ENCODE assay signal across 8 cellular contexts in genomic region chr12:57214398-57214781, GRCh38. TPM values are rescaled to one million over a fixed set of nuclear protein-coding genes. Genes with fewer than 3 reads are reported as not detected.
A peak's percentile ranks its signal among the peaks of the same experiment; 100 is the strongest.
DNase-seq lines count a peak whose midpoint lies in the region; ATAC-seq and TF ChIP-seq lines count a peak whose summit lies in the region.

No MANE protein-coding gene starts in this region.

- peaks cover 53% of the 10 kb centered on the region for H3K27me3 Mint-ChIP-seq in activated T-cell treated with anti-CD3 and anti-CD28 coated beads, Interleukin-2, amount 50 U/mL, for 4 hours (ENCODE audit: low read depth)

- H3K4me1 Mint-ChIP-seq in activated T-cell treated with anti-CD3 and anti-CD28 coated beads, Interleukin-2, amount 50 U/mL, for 4 hours (ENCODE audit: low read depth) = peaks cover 38% of the 10 kb centered on the region

- intact Hi-C loops in ovary (cut with DNase I) = loop anchor here in 1 of 4 donors (1.0 kb wide), 1 partner anchor 25 kb away; no protein-coding TSS in a partner anchor

- H3K4me3 ChIP-seq in fibroblast of lung (replicated peaks in 1 of 4; ENCODE audit: control extremely low read depth in 1 of 4, insufficient read depth in 1 of 4, low read depth in 3 of 4, low read length in 4 of 4) = no peak overlapping the region
- no peak overlapping the region for H3K4me3 ChIP-seq in ovary

- H3K27ac ChIP-seq in fibroblast of lung (ENCODE audit: insufficient read depth, low read length) (no peak overlapping the region), ovary (no peak overlapping the region)

- no peaks in the 10 kb centered on the region for H3K36me3 Mint-ChIP-seq in activated T-cell treated with anti-CD3 and anti-CD28 coated beads, Interleukin-2, amount 50 U/mL, for 4 hours (ENCODE audit: insufficient read depth)

- no peak overlapping the region for H2AFZ ChIP-seq in fibroblast of lung (ENCODE audit: low read length)

- H3K9me3 ChIP-seq in fibroblast of lung (ENCODE audit: control insufficient read depth, insufficient read depth, low read depth, low read length) (no peaks in the 10 kb centered on the region), ovary (no peaks in the 10 kb centered on the region)

- H3K27me3 ChIP-seq in fibroblast of lung (ENCODE audit: control insufficient read depth, insufficient read depth, low read length) (peaks cover 28% of the 10 kb centered on the region), ovary (peaks cover 13% of the 10 kb centered on the region)

- H3K9me3 Mint-ChIP-seq in activated T-cell treated with anti-CD3 and anti-CD28 coated beads, Interleukin-2, amount 50 U/mL, for 4 hours = no peaks in the 10 kb centered on the region

- no peaks in the 10 kb centered on the region for H4K20me1 ChIP-seq in fibroblast of lung (ENCODE audit: control insufficient read depth, extremely low read depth, insufficient read depth, low read length)

- H3K4me2 ChIP-seq in fibroblast of lung (ENCODE audit: extremely low read depth, insufficient read depth, low read length) = no peak overlapping the region

- TF ChIP-seq CTCF in fibroblast of lung (conservative IDR thresholded peaks at IDR 0.05 in 1 of 2, IDR thresholded peaks at IDR 0.05 in 1 of 2; ENCODE audit: low read depth in 1 of 2, low read length in 2 of 2) (peak; percentile 41 to 68), ovary (IDR thresholded peaks at IDR 0.05) (peak; percentile 46 to 67 (median 63))

- 2 to 4% (median 3%) methylated on average over 14 of the region's 14 CpGs for WGBS in ovary, 3 donors

- peak; percentile 69 for DNase-seq in GM03348 (ENCODE audit: low spot score)
- DNase-seq in KBM-7 = peak; percentile 85
- DNase-seq in OCI-M2 (lab: John Stamatoyannopoulos, UW; ENCODE audit: unreplicated experiment) = peak; percentile 13
- DNase-seq in activated T-cell treated with anti-CD3 and anti-CD28 coated beads, Interleukin-2, amount 50 U/mL, for 4 hours = peak; percentile 66
- DNase-seq in fibroblast of lung (ENCODE audit: low read depth in 2 of 2) = peak; percentile 37 to 54
- peak; percentile 46 to 77 (median 70) for DNase-seq in ovary
- no peak for DNase-seq in pons (ENCODE audit: low spot score)
- DNase-seq in middle frontal gyrus (ENCODE audit: extremely low spot score, low spot score) = no peak

- TF ChIP-seq POLR2A in ovary (IDR thresholded peaks at IDR 0.05) = no peak

- H3K4me1 ChIP-seq in fibroblast of lung (ENCODE audit: control insufficient read depth, extremely low read depth, insufficient read depth, low read length) = peaks cover 9% of the 10 kb centered on the region
- peaks cover 8% of the 10 kb centered on the region for H3K4me1 ChIP-seq in ovary (ENCODE audit: insufficient read depth)

- no peaks in the 10 kb centered on the region for H3K79me2 ChIP-seq in fibroblast of lung (ENCODE audit: control insufficient read depth, insufficient read depth, low read length)

- H3K9ac ChIP-seq in fibroblast of lung (ENCODE audit: insufficient read depth, low read length) = no peak overlapping the region

- ATAC-seq in activated T-cell treated with anti-CD3 and anti-CD28 coated beads, Interleukin-2, amount 50 U/mL, for 4 hours = peak; percentile 60 to 61

- H3K4me3 Mint-ChIP-seq in activated T-cell treated with anti-CD3 and anti-CD28 coated beads, Interleukin-2, amount 50 U/mL, for 4 hours = no peak overlapping the region

- in situ Hi-C loops in KBM-7 (cut with MboI; ENCODE audit: low pct_unique_long_range_greater_than_20kb, low sequenced_read_pairs) = no loop called here

- TF ChIP-seq EP300 in ovary (IDR thresholded peaks at IDR 0.05) = no peak

- H3K36me3 ChIP-seq in fibroblast of lung (ENCODE audit: control insufficient read depth, insufficient read depth, low read length) (peaks cover 34% of the 10 kb centered on the region), ovary (no peaks in the 10 kb centered on the region)

RNA-seq across cellular contexts. Expression of gene NXPH4, which starts 2.2 kb away (rescaled TPM):
- under 1 TPM in 2 of 3 donors, not detected in 1; 0.20 to 0.24 TPM for total RNA-seq in activated T-cell treated with anti-CD3 and anti-CD28 coated beads, Interleukin-2, amount 50 U/mL, for 4 hours
- total RNA-seq in fibroblast of lung (0.50 and 1.0 TPM in 2 replicates), ovary (under 1 TPM in 1 of 7 donors, not detected in 6; 0.20 TPM)
- polyA plus RNA-seq in fibroblast of lung (0.30 and 1.9 TPM in 2 replicates), ovary (under 1 TPM in 1 of 2 donors, not detected in 1; 0.13 TPM)
- polyA plus RNA-seq in fibroblast of lung (2012) = 1.6 and 10.2 TPM in 2 replicates
- 1.0 and 12.0 TPM in 2 replicates for polyA minus RNA-seq in fibroblast of lung (ENCODE audit: low replicate concordance)

RNA-seq across cellular contexts. Expression of gene SHMT2, which starts 15.1 kb away (rescaled TPM):
- total RNA-seq in activated T-cell treated with anti-CD3 and anti-CD28 coated beads, Interleukin-2, amount 50 U/mL, for 4 hours = 100 to 1,000 TPM; 373 to 414 (median 383) TPM
- total RNA-seq in fibroblast of lung (358 and 380 TPM in 2 replicates), ovary (100 to 1,000 TPM in 1 of 7 donors, 10 to 100 TPM in 6; 32.3 to 185 (median 46.6) TPM)
- polyA plus RNA-seq in fibroblast of lung (139 and 154 TPM in 2 replicates), ovary (10 to 100 TPM; 23.0 to 34.7 TPM)
- 144 and 150 TPM in 2 replicates for polyA plus RNA-seq in fibroblast of lung (2012)
- polyA minus RNA-seq in fibroblast of lung (ENCODE audit: low replicate concordance) = 360 and 376 TPM in 2 replicates

RNA-seq across cellular contexts. Expression of gene STAC3, which starts 36.6 kb away (rescaled TPM):
- total RNA-seq in activated T-cell treated with anti-CD3 and anti-CD28 coated beads, Interleukin-2, amount 50 U/mL, for 4 hours = 1 to 10 TPM; 1.4 to 2.2 (median 1.7) TPM
- total RNA-seq in fibroblast of lung (0.26 and 0.33 TPM in 2 replicates), ovary (1 to 10 TPM in 6 of 7 donors, under 1 TPM in 1; 0.66 to 2.3 (median 1.8) TPM)
- polyA plus RNA-seq in fibroblast of lung (0.18 and 0.33 TPM in 2 replicates), ovary (1 to 10 TPM in 1 of 2 donors, under 1 TPM in 1; 0.77 to 2.9 TPM)
- 0.38 and 0.51 TPM in 2 replicates for polyA plus RNA-seq in fibroblast of lung (2012)
- 1.4 TPM in 1 of 2 replicates, not detected in the other for polyA minus RNA-seq in fibroblast of lung (ENCODE audit: low replicate concordance)

Comparison
In these comparisons a context has a peak if more than half of its experiments do, and no peak if none do; other contexts are left out.
1. DNase-seq: peak in GM03348 (single experiment), KBM-7 (single experiment), OCI-M2 (single experiment), activated T-cell treated with anti-CD3 and anti-CD28 coated beads, Interleukin-2, amount 50 U/mL, for 4 hours (single experiment), fibroblast of lung (2 of 2) and ovary (5 of 5); none in pons (single experiment) and middle frontal gyrus (single experiment).